In the genomic region with DNA sequence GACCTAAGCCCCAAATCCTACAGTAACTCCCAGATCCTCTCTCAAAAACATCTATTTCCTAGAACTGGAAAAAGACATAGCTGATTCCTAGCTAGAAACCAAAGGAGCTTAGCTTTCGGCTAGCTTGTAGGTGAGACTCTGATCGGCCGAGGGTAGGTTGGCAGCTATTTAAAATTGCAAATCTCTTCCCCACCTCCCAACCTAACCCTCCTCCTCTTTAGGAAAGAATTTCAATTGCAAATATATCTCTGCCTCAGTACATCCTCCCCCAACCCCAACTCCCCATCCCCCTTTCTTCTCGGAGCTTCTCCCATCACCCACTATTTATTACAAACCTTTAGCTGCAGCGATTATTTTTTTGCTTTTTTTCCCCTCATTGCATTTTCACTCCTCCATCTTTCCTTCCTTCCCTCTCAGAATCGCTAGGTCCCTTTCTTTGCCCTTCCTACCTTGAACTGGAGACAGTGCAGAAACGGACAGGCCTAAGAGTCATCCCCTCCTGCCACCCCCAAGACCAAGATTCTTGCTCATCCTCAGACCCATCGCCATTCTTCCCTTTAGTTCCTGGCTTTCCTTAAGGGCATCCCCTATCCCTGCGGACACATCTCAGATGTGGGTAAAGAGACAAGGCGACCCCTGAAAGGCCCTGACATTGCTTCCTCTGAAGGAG, we compare ENCODE assay signal across 22 cellular contexts. TPM values are rescaled to one million over a fixed set of nuclear protein-coding genes. Genes with fewer than 3 reads are reported as not detected.
A peak's percentile ranks its signal among the peaks of the same experiment; 100 is the strongest.
DNase-seq lines count a peak whose midpoint lies in the region; ATAC-seq and TF ChIP-seq lines count a peak whose summit lies in the region.
"Had no signal": no experiment of that assay in that cellular context is flagged by ENCODE, and none has a peak within 500 bp of the region (broad histone marks: within the 10 kb centered on the region; RNA-seq: fewer than 3 reads in every experiment).

No MANE protein-coding gene starts in this region.

- no peaks in the 10 kb centered on the region for H3K27me3 ChIP-seq in HUES6 (ENCODE audit: control insufficient read depth, insufficient read depth, low read length)
- no peaks in the 10 kb centered on the region for H3K27me3 ChIP-seq in dorsolateral prefrontal cortex
- H3K27me3 ChIP-seq: adrenal gland, heart right ventricle, thyroid gland had no signal

- H3K27ac Mint-ChIP-seq in mesothelial cell of epicardium, result peak overlapping the region; percentile 62
- H3K27ac Mint-ChIP-seq in stimulated activated naive CD8-positive, alpha-beta T cell treated with anti-CD3 and anti-CD28 coated beads, Interleukin-15, amount 100 ng/mL, for 72 hours, result no peak overlapping the region
- H3K27ac Mint-ChIP-seq: activated T-helper 2 cell treated with anti-CD3 and anti-CD28 coated beads, Interferon-gamma antibody, Interleukin-2, Interleukin-4, amounts not matched to agents 10 μg/mL and 5 μg/mL and 100 μg/mL, durations not matched to agents 14 hours and 24 hours and 36 hours; T-helper 2 cell treated with Interferon-gamma antibody and Interleukin-4, amounts not matched to agents 5 μg/mL and 100 μg/mL, for 36 hours had no signal

- intact Hi-C loops in dorsolateral prefrontal cortex (cut with DNase I) (loop anchor here in 1 of 2 donors (5.0 kb wide), 1 partner anchor 56 kb away; no protein-coding TSS in a partner anchor), lower leg skin (cut with DNase I; ENCODE audit: low total_unique reads) (no loop called here)

- H3K36me3 ChIP-seq in HUES6 (ENCODE audit: control insufficient read depth, insufficient read depth, low read length), result peaks cover 26% of the 10 kb centered on the region
- H3K36me3 ChIP-seq: adrenal gland, heart right ventricle, thyroid gland had no signal

- peak overlapping the region; percentile 20 for H3K4me3 Mint-ChIP-seq in mesothelial cell of epicardium
- no peak overlapping the region for H3K4me3 Mint-ChIP-seq in stimulated activated naive CD8-positive, alpha-beta T cell treated with anti-CD3 and anti-CD28 coated beads, Interleukin-15, amount 100 ng/mL, for 72 hours
- H3K4me3 Mint-ChIP-seq: CD4-positive, alpha-beta memory T cell; T-helper 2 cell treated with Interferon-gamma antibody and Interleukin-4, amounts not matched to agents 5 μg/mL and 100 μg/mL, for 36 hours had no signal

- H3K27ac ChIP-seq in HUES6 (ENCODE audit: low read depth, low read length) (peak overlapping the region; percentile 94), dorsolateral prefrontal cortex (peak overlapping the region in 58 of 59 donors; percentile 40 to 92 (median 83))
- H3K27ac ChIP-seq: heart right ventricle, skin epidermis, thyroid gland had no signal

- TF ChIP-seq CTCF in dorsolateral prefrontal cortex (IDR thresholded peaks at IDR 0.05 in 54 of 56, conservative IDR thresholded peaks at IDR 0.05 in 2 of 56; ENCODE audit: low read depth in 1 of 56, partially characterized antibody in 56 of 56) (no peak), mesothelial cell of epicardium (IDR thresholded peaks at IDR 0.05; ENCODE audit: unreplicated experiment) (no peak), lower leg skin (IDR thresholded peaks at IDR 0.05) (no peak)

- no peak for TF ChIP-seq POLR2A in lower leg skin (IDR thresholded peaks at IDR 0.05)

- DNase-seq in dorsolateral prefrontal cortex (no peak), mesothelial cell of epicardium (ENCODE audit: low spot score in 2 of 2, unreplicated experiment in 2 of 2) (no peak), HT-29 (ENCODE audit: low spot score) (no peak), lower leg skin (ENCODE audit: low spot score in 2 of 2) (no peak)
- DNase-seq in stimulated activated naive CD8-positive, alpha-beta T cell treated with anti-CD3 and anti-CD28 coated beads, Interleukin-15, amount 100 ng/mL, for 72 hours, result no peak
- DNase-seq: activated CD4-positive, CD25-positive, alpha-beta regulatory T cell treated with anti-CD3 and anti-CD28 coated beads, Interleukin-2, amount 50 U/mL, for 72 hours; CD4-positive, alpha-beta memory T cell; central memory CD4-positive, alpha-beta T cell; DMS79; effector memory CD4-positive, alpha-beta T cell; Kasumi-1; NCI-H1105 treated with DMSO at 0.1 percent for 48 hours; NCI-H748 treated with DMSO at 0.1 percent for 48 hours; PC-3; thyroid gland had no signal

- 71% methylated on average over 10 of the region's 10 CpGs for WGBS in lower leg skin, 2 donors

- H3K36me3 Mint-ChIP-seq in mesothelial cell of epicardium, result peaks cover under 1% of the 10 kb centered on the region
- H3K36me3 Mint-ChIP-seq: CD4-positive, alpha-beta memory T cell had no signal

- no peaks in the 10 kb centered on the region for H3K9me3 Mint-ChIP-seq in mesothelial cell of epicardium
- no peaks in the 10 kb centered on the region for H3K9me3 Mint-ChIP-seq in stimulated activated naive CD8-positive, alpha-beta T cell treated with anti-CD3 and anti-CD28 coated beads, Interleukin-15, amount 100 ng/mL, for 72 hours
- H3K9me3 Mint-ChIP-seq: activated T-helper 2 cell treated with anti-CD3 and anti-CD28 coated beads, Interferon-gamma antibody, Interleukin-2, Interleukin-4, amounts not matched to agents 10 μg/mL and 5 μg/mL and 100 μg/mL, durations not matched to agents 14 hours and 24 hours and 36 hours; CD4-positive, alpha-beta memory T cell; T-helper 2 cell treated with Interferon-gamma antibody and Interleukin-4, amounts not matched to agents 5 μg/mL and 100 μg/mL, for 36 hours had no signal

- H3K9me3 ChIP-seq in HUES6 (ENCODE audit: control insufficient read depth, insufficient read depth, low read depth, low read length), result no peaks in the 10 kb centered on the region
- H3K9me3 ChIP-seq: adrenal gland, heart right ventricle, thyroid gland had no signal

- no peak for ATAC-seq in stimulated activated naive CD8-positive, alpha-beta T cell treated with anti-CD3 and anti-CD28 coated beads, Interleukin-15, amount 100 ng/mL, for 72 hours

- H3K4me1 Mint-ChIP-seq in mesothelial cell of epicardium, result peaks cover 24% of the 10 kb centered on the region
- no peaks in the 10 kb centered on the region for H3K4me1 Mint-ChIP-seq in stimulated activated naive CD8-positive, alpha-beta T cell treated with anti-CD3 and anti-CD28 coated beads, Interleukin-15, amount 100 ng/mL, for 72 hours

- peaks cover 25% of the 10 kb centered on the region for H3K4me1 ChIP-seq in HUES6 (ENCODE audit: control insufficient read depth, insufficient read depth, low read length)
- H3K4me1 ChIP-seq: thyroid gland had no signal

- no peaks in the 10 kb centered on the region for H3K27me3 Mint-ChIP-seq in mesothelial cell of epicardium (ENCODE audit: low read depth)
- no peaks in the 10 kb centered on the region for H3K27me3 Mint-ChIP-seq in stimulated activated naive CD8-positive, alpha-beta T cell treated with anti-CD3 and anti-CD28 coated beads, Interleukin-15, amount 100 ng/mL, for 72 hours

- H3K9ac ChIP-seq in HUES6 (ENCODE audit: low read length), result peak overlapping the region; percentile 94

- H3K4me3 ChIP-seq in HUES6 (ENCODE audit: low read depth, low read length), result peak overlapping the region; percentile 71
- H3K4me3 ChIP-seq in dorsolateral prefrontal cortex, result peak overlapping the region in 5 of 59 donors; percentile 13 to 44 (median 28)
- no peak overlapping the region for H3K4me3 ChIP-seq in lower leg skin (ENCODE audit: low read depth, poor library complexity, severe bottlenecking)
- H3K4me3 ChIP-seq: adrenal gland, heart right ventricle, skin epidermis, thyroid gland had no signal

RNA-seq across cellular contexts. Expression of a gene that starts 13.4 kb away (rescaled TPM):
- total RNA-seq in dorsolateral prefrontal cortex, result 10 to 100 TPM; 11.8 to 39.5 (median 21.5) TPM
- total RNA-seq in mesothelial cell of epicardium, result 9.8 to 14.4 TPM (median 13.7 TPM) in 3 replicates
- total RNA-seq in HT-29 (2014; rRNA removed; shearing (Covaris generic)), result 0.58 TPM in 1 of 2 replicates, not detected in the other
- total RNA-seq in lower leg skin, result under 1 TPM; 0.19 to 0.49 (median 0.27) TPM

RNA-seq across cellular contexts. Expression of a gene that starts 17.9 kb away (rescaled TPM):
- 10 to 100 TPM; 20.2 to 54.1 (median 34.9) TPM for total RNA-seq in dorsolateral prefrontal cortex
- 13.9 to 17.7 TPM (median 15.2 TPM) in 3 replicates for total RNA-seq in mesothelial cell of epicardium
- total RNA-seq in HT-29 (2014; rRNA removed; shearing (Covaris generic)), result 13.5 and 30.0 TPM in 2 replicates
- total RNA-seq in lower leg skin, result 10 to 100 TPM in 3 of 4 donors, 1 to 10 TPM in 1; 2.8 to 10.9 (median 10.7) TPM

RNA-seq across cellular contexts. Expression of a gene that starts 29.4 kb away (rescaled TPM):
- 100 to 1,000 TPM in 99 of 120 experiments, 10 to 100 TPM in 21; 48.8 to 291 (median 147) TPM for total RNA-seq in dorsolateral prefrontal cortex
- total RNA-seq in mesothelial cell of epicardium, result 268 to 271 TPM (median 269 TPM) in 3 replicates
- 67.6 and 77.9 TPM in 2 replicates for total RNA-seq in HT-29 (2014; rRNA removed; shearing (Covaris generic))
- 100 to 1,000 TPM; 113 to 206 (median 141) TPM for total RNA-seq in lower leg skin

RNA-seq across cellular contexts. Expression of a gene that starts 40.4 kb away (rescaled TPM):
- total RNA-seq in dorsolateral prefrontal cortex (100 to 1,000 TPM in 119 of 120 experiments, 10 to 100 TPM in 1; 61.3 to 302 (median 213) TPM), mesothelial cell of epicardium (6.4 to 7.4 TPM (median 7.3 TPM) in 3 replicates), lower leg skin (1 to 10 TPM in 3 of 4 donors, under 1 TPM in 1; 0.34 to 3.6 (median 1.4) TPM)
- total RNA-seq in HT-29 (2014; rRNA removed; shearing (Covaris generic)), result not detected in 2 replicates
- total RNA-seq: CD4-positive, alpha-beta memory T cell; H4; PC-3 had no signal
